ENCODE assay signal across 8 cellular contexts in the genomic region with DNA sequence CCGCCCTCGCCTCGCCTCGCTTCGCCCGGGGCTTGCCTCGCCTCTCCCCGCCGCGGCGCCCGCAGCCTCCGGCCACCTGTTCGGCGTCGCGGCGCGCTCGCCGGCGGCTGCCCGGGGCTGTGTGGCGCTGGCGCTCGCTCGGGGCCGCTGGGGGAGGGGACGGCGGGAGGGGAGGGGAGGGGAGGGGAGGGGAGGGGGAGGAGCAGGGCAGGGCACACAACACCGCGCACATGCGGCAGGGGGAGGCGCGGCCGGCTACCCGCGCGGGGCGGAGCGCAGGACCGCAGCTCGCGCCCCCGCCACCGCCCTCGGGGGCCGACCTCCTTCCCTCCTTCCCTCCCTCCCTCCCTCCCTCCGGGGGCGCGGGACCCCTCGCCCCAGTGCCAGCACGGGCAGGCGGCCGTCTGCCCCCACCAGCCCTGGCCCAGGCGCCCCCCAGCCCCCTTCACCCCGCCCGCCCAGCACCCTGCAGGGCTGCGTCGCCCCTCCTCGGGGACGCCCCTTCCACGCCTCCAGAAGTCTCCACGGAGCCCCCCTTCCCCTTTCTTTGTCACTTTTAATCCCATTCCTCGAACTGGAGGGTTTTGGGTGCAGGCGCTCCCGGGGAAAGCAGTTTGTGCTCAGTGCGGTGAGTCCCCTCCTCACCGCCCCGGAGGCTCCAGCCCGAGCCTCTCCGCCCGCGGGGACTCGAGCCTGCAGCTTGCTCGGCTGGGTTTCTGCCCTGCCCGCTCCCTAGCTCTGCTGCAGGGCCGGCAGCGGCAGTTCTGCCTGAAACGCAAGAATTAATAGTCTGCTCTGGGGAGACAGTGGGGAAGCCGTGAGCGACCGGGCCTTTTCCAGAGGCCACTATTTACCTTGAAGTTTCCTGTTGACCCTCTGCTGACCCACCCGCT. TPM values are rescaled to one million over a fixed set of nuclear protein-coding genes. Genes with fewer than 3 reads are reported as not detected.
DNase-seq lines count a peak whose midpoint lies in the region; ATAC-seq and TF ChIP-seq lines count a peak whose summit lies in the region.

Gene PARD3, minus strand, starts transcription at position 123 of the 893 bp plus-strand sequence. CDS start 301 bp downstream, outside the sequence.

- POLR2A ChIA-PET in HEK293T (lab: Yijun Ruan, JAX) = interaction anchor here (1.0 to 1.4 kb wide), 4 partner anchors 13 to 85 kb away, joined by 3 to 4 read pairs (median 3); no protein-coding TSS in a partner anchor

- no peaks in the 10 kb centered on the region for H3K36me3 ChIP-seq in body of pancreas (replicated peaks in 1 of 2; ENCODE audit: insufficient read depth in 1 of 2, low read depth in 2 of 2)
- no peaks in the 10 kb centered on the region for H3K36me3 ChIP-seq in iPS DF 6.9 (ENCODE audit: control insufficient read depth, insufficient read depth, low read length)
- H3K36me3 ChIP-seq in sigmoid colon = no peaks in the 10 kb centered on the region

- TF ChIP-seq POLR2A in body of pancreas (IDR thresholded peaks at IDR 0.05) = no peak
- TF ChIP-seq POLR2A in sigmoid colon (IDR thresholded peaks at IDR 0.05) = no peak

- CTCF ChIA-PET in HEK293T (lab: Yijun Ruan, JAX) = no interaction called here

- H3K4me1 ChIP-seq in body of pancreas (peaks cover 43% of the 10 kb centered on the region), iPS DF 6.9 (ENCODE audit: control insufficient read depth, insufficient read depth, low read length) (peaks cover 7% of the 10 kb centered on the region), sigmoid colon (peaks cover 0 to 46% (median 31%) of the 10 kb centered on the region in 4 donors)

- H3K27me3 ChIP-seq in body of pancreas (no peaks in the 10 kb centered on the region), iPS DF 6.9 (ENCODE audit: control insufficient read depth, insufficient read depth, low read length) (peaks cover 10% of the 10 kb centered on the region; the same call in 1 of the 2 replicates), sigmoid colon (no peaks in the 10 kb centered on the region)

- H3K9me3 ChIP-seq in body of pancreas (no peaks in the 10 kb centered on the region), iPS DF 6.9 (ENCODE audit: control insufficient read depth, insufficient read depth, low read length) (no peaks in the 10 kb centered on the region), sigmoid colon (no peaks in the 10 kb centered on the region)

- H3K4me3 ChIP-seq in body of pancreas (peak within 1 kb of the TSS; percentile 66 to 76), iPS DF 6.9 (ENCODE audit: low read length) (peak within 1 kb of the TSS; percentile 65), sigmoid colon (peak within 1 kb of the TSS; percentile 65 to 91 (median 88))

- ATAC-seq in body of pancreas = peak; percentile 87

- WGBS in body of pancreas, 2 donors = 0% methylated on average over 27 to 48 of the region's 84 CpGs
- no CpG with 5 or more reads among the region's 84 CpGs for WGBS in iPS DF 6.9 (ENCODE audit: insufficient coverage, insufficient read length)
- 1% methylated on average over 83 to 84 of the region's 84 CpGs for WGBS in sigmoid colon, 2 donors

- H3K27ac ChIP-seq in body of pancreas (peak within 1 kb of the TSS; percentile 76 to 93 (median 87)), iPS DF 6.9 (ENCODE audit: low read length) (no peak within 1 kb of the TSS), sigmoid colon (peak within 1 kb of the TSS; percentile 85 to 95 (median 92))

- intact Hi-C loops in body of pancreas (cut with DNase I) = no loop called here
- intact Hi-C loops in sigmoid colon (cut with DNase I) = loop anchor here (5.0 kb wide), 1 partner anchor 148 kb away; no protein-coding TSS in a partner anchor

- DNase-seq in NCI-H1436 (lab: John Stamatoyannopoulos, UW) (peak; percentile 69), NCI-H1436 treated with DMSO at 0.1 percent for 48 hours (lab: John Stamatoyannopoulos, UW) (no peak), HEK293T (ENCODE audit: extremely low spot score) (peak; percentile 76), NCI-H460 (ENCODE audit: extremely low read depth, low read depth) (peak; percentile 30), body of pancreas (peak; percentile 73 to 83 (median 78)), iPS DF 6.9 (ENCODE audit: low read depth, low spot score) (no peak), sigmoid colon (peak; percentile 87), NCI-H1048 (lab: John Stamatoyannopoulos, UW) (no peak)

- no peak for TF ChIP-seq EP300 in sigmoid colon (IDR thresholded peaks at IDR 0.05)

- TF ChIP-seq CTCF in body of pancreas (IDR thresholded peaks at IDR 0.05) (no peak), sigmoid colon (IDR thresholded peaks at IDR 0.05) (no peak)

TF ChIP-seq in HEK293T, 16 proteins besides CTCF, POLR2A, EP300 and RAD21:
- TF ChIP-seq SUZ12 (IDR thresholded peaks at IDR 0.05) (no peak), SP1 (IDR thresholded peaks at IDR 0.05) (no peak), CTBP1 (IDR thresholded peaks at IDR 0.05; ENCODE audit: borderline replicate concordance) (no peak), FOXK2 (IDR thresholded peaks at IDR 0.05) (no peak), FOXM1 (IDR thresholded peaks at IDR 0.05; ENCODE audit: borderline replicate concordance) (no peak), L3MBTL2 (conservative IDR thresholded peaks at IDR 0.05) (no peak), BHLHE40 (IDR thresholded peaks at IDR 0.05; ENCODE audit: borderline replicate concordance) (no peak), ZNF384 (IDR thresholded peaks at IDR 0.05) (no peak), NFRKB (IDR thresholded peaks at IDR 0.05) (no peak), LEF1 (IDR thresholded peaks at IDR 0.05; ENCODE audit: borderline replicate concordance) (no peak)

RNA-seq across cellular contexts. Expression of gene PARD3, which starts in this region (rescaled TPM):
- total RNA-seq in NCI-H460 (2014; rRNA removed; shearing (Covaris generic)) = 71.6 and 75.1 TPM in 2 replicates
- 20.4 and 26.5 TPM in 2 replicates for polyA plus RNA-seq in NCI-H460 (2014; cell fraction: nucleus; rRNA removed)
- total RNA-seq in body of pancreas (10 to 100 TPM; 36.1 to 48.5 TPM), sigmoid colon (10 to 100 TPM; 75.9 to 96.4 (median 83.7) TPM)
- 10 to 100 TPM; 17.5 to 29.4 (median 18.0) TPM for polyA plus RNA-seq in sigmoid colon

Comparison
In these comparisons a context has a peak if more than half of its experiments do, and no peak if none do; other contexts are left out.
1. DNase-seq: peak in NCI-H1436 (single experiment), HEK293T (single experiment), NCI-H460 (single experiment), body of pancreas (4 of 4) and sigmoid colon (single experiment); none in NCI-H1436 treated with DMSO at 0.1 percent for 48 hours (single experiment), iPS DF 6.9 (single experiment) and NCI-H1048 (single experiment).
2. Peak in every context shown above with its lines, with median percentiles within 50 percentile points of each other: H3K4me3 ChIP-seq.